9 cellular contexts compared by ENCODE assay signal in the genomic region with DNA sequence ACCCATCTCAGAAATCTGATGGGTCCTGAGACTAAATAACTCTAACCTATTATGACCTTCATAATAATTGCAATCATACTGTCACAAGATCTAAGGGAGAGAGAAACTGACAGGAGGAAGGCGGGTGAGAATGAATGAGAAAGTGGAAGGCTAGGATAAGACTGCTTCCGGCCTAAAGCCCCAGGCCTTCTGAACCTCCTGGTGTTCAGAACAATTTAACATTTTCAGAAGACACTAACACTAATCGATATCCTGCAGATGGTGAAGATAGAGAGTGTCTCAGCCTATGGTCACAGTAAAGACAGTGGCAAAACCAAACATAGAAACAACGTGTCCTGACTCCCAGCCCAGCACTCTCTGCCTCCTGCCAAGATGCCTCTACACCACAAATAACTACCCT. TPM values are rescaled to one million over a fixed set of nuclear protein-coding genes. Genes with fewer than 3 reads are reported as not detected.
DNase-seq lines count a peak whose midpoint lies in the region; ATAC-seq, FAIRE-seq and TF ChIP-seq lines count a peak whose summit lies in the region.
"Had no signal": no experiment of that assay in that cellular context is flagged by ENCODE, and none has a peak within 500 bp of the region (broad histone marks: within the 10 kb centered on the region; RNA-seq: fewer than 3 reads in every experiment).

No MANE protein-coding gene starts in this region.

- H3K4me1 Mint-ChIP-seq in activated CD4-positive, alpha-beta T cell treated with anti-CD3 and anti-CD28 coated beads, Interleukin-2, amount 10 ng/mL, durations not matched to agents 24 days and 14 days: peaks cover 24% of the 10 kb centered on the region

- H3K27ac ChIP-seq in keratinocyte (ENCODE audit: control insufficient read depth, insufficient read depth, low read length) (peak overlapping the region; percentile 98), testis (peak overlapping the region; percentile 88 to 97)

- DNase-seq in activated CD4-positive, alpha-beta T cell treated with anti-CD3 and anti-CD28 coated beads, Interleukin-2, amount 10 ng/mL, durations not matched to agents 24 days and 14 days: no peak
- DNase-seq in activated CD4-positive, alpha-beta T cell treated with anti-CD3 and anti-CD28 coated beads, Interleukin-2, amount 50 U/mL, for 48 hours: no peak
- no peak for DNase-seq in activated naive CD4-positive, alpha-beta T cell treated with anti-CD3 and anti-CD28 coated beads, Interleukin-2, amount 50 U/mL, for 72 hours (ENCODE audit: low spot score in 2 of 2)
- DNase-seq in keratinocyte (ENCODE audit: low read depth, low spot score): no peak
- no peak for DNase-seq in testis
- DNase-seq in NCI-H446 (lab: John Stamatoyannopoulos, UW): no peak
- no peak for DNase-seq in GM13977 (ENCODE audit: low spot score)
- no peak for DNase-seq in NCI-H510A (lab: John Stamatoyannopoulos, UW)
- DNase-seq: NCI-H1092 had no signal

- dilution Hi-C loops in keratinocyte (cut with MboI; ENCODE audit: extremely low pct_ligation_motif_present, low sequenced_read_pairs): no loop called here

- WGBS in testis, 2 donors: 11 to 14% methylated on average over 4 of the region's 4 CpGs

- no peak for FAIRE-seq in keratinocyte (lab: Jason Lieb, UNC)

- H3K4me1 ChIP-seq in keratinocyte (ENCODE audit: control insufficient read depth, extremely low read depth, insufficient read depth, low read length): peaks cover 12% of the 10 kb centered on the region
- H3K4me1 ChIP-seq in testis: peaks cover 14% of the 10 kb centered on the region

- peaks cover 44% of the 10 kb centered on the region for H3K79me2 ChIP-seq in keratinocyte (ENCODE audit: control insufficient read depth, insufficient read depth, low read length)

- peak overlapping the region; percentile 81 for H3K4me2 ChIP-seq in keratinocyte (ENCODE audit: control insufficient read depth, extremely low read depth, insufficient read depth, low read depth, low read length)

- H3K27ac Mint-ChIP-seq in activated CD4-positive, alpha-beta T cell treated with anti-CD3 and anti-CD28 coated beads, Interleukin-2, amount 10 ng/mL, durations not matched to agents 24 days and 14 days: peak overlapping the region; percentile 97
- peak overlapping the region; percentile 99 to 100 for H3K27ac Mint-ChIP-seq in activated naive CD4-positive, alpha-beta T cell treated with anti-CD3 and anti-CD28 coated beads, Interleukin-2, amount 50 U/mL, for 72 hours

- H3K27me3 ChIP-seq in keratinocyte (ENCODE audit: control insufficient read depth, extremely low read depth, insufficient read depth, low read length) (no peaks in the 10 kb centered on the region), testis (no peaks in the 10 kb centered on the region)

- TF ChIP-seq POLR2A in testis (IDR thresholded peaks at IDR 0.05): no peak

- intact Hi-C loops in activated CD4-positive, alpha-beta T cell treated with anti-CD3 and anti-CD28 coated beads, Interleukin-2, amount 10 ng/mL, durations not matched to agents 24 days and 14 days (cut with micrococcal nuclease): loop anchor here (5.0 kb wide), 1 partner anchor 704 kb away; no protein-coding TSS in a partner anchor
- intact Hi-C loops in testis (cut with DNase I; ENCODE audit: low total_unique reads): no loop called here

- H3K36me3 ChIP-seq in keratinocyte (ENCODE audit: control insufficient read depth in 2 of 2, extremely low read depth in 1 of 2, insufficient read depth in 2 of 2, low read length in 2 of 2): peaks cover 44 to 50% of the 10 kb centered on the region in 2 experiments
- H3K36me3 ChIP-seq in testis (ENCODE audit: low read depth, missing control alignments): peaks cover 4% of the 10 kb centered on the region

- no peaks in the 10 kb centered on the region for H3K27me3 Mint-ChIP-seq in activated CD4-positive, alpha-beta T cell treated with anti-CD3 and anti-CD28 coated beads, Interleukin-2, amount 10 ng/mL, durations not matched to agents 24 days and 14 days

- H4K20me1 ChIP-seq in keratinocyte (ENCODE audit: control insufficient read depth, extremely low read depth, insufficient read depth, low read length): peaks cover 37% of the 10 kb centered on the region

- H3K9me1 ChIP-seq in keratinocyte (ENCODE audit: control insufficient read depth, extremely low read depth, insufficient read depth, low read length): no peaks in the 10 kb centered on the region

- TF ChIP-seq CTCF in keratinocyte (optimal IDR thresholded peaks at IDR 0.05 in 1 of 3, IDR thresholded peaks at IDR 0.05 in 1 of 3, conservative IDR thresholded peaks at IDR 0.05 in 1 of 3; ENCODE audit: extremely low read depth in 1 of 3, insufficient read depth in 2 of 3, low read length in 3 of 3) (no peak), testis (IDR thresholded peaks at IDR 0.05) (no peak), GM13977 (IDR thresholded peaks at IDR 0.05; ENCODE audit: extremely low read depth, insufficient read depth, missing control alignments) (no peak)

- in situ Hi-C loops in GM13977 (cut with MboI; ENCODE audit: low pct_unique_long_range_greater_than_20kb, low sequenced_read_pairs, unreplicated experiment): no loop called here

- no peaks in the 10 kb centered on the region for H3K9me3 Mint-ChIP-seq in activated CD4-positive, alpha-beta T cell treated with anti-CD3 and anti-CD28 coated beads, Interleukin-2, amount 10 ng/mL, durations not matched to agents 24 days and 14 days
- no peaks in the 10 kb centered on the region for H3K9me3 Mint-ChIP-seq in activated naive CD4-positive, alpha-beta T cell treated with anti-CD3 and anti-CD28 coated beads, Interleukin-2, amount 50 U/mL, for 72 hours

- H3K9ac ChIP-seq in keratinocyte (ENCODE audit: control insufficient read depth, extremely low read depth, insufficient read depth, low read length): peak overlapping the region; percentile 99

- H3K9me3 ChIP-seq in keratinocyte (ENCODE audit: control insufficient read depth, low read depth, low read length): no peaks in the 10 kb centered on the region
- H3K9me3 ChIP-seq in testis: no peaks in the 10 kb centered on the region

- peaks cover 60% of the 10 kb centered on the region for H3K36me3 Mint-ChIP-seq in activated CD4-positive, alpha-beta T cell treated with anti-CD3 and anti-CD28 coated beads, Interleukin-2, amount 10 ng/mL, durations not matched to agents 24 days and 14 days (ENCODE audit: low read depth)
- H3K36me3 Mint-ChIP-seq in activated naive CD4-positive, alpha-beta T cell treated with anti-CD3 and anti-CD28 coated beads, Interleukin-2, amount 50 U/mL, for 72 hours: peaks cover 43 to 52% of the 10 kb centered on the region in 2 donors

- H3K4me3 ChIP-seq in keratinocyte (ENCODE audit: control insufficient read depth in 2 of 3, extremely low read depth in 1 of 3, insufficient read depth in 2 of 3, low read depth in 1 of 3, low read length in 3 of 3): peak overlapping the region; percentile 72 to 95 (median 85)
- peak overlapping the region; percentile 87 to 92 for H3K4me3 ChIP-seq in testis

- no peak for ATAC-seq in activated naive CD4-positive, alpha-beta T cell treated with anti-CD3 and anti-CD28 coated beads, Interleukin-2, amount 50 U/mL, for 72 hours

- no peak overlapping the region for H2AFZ ChIP-seq in keratinocyte (ENCODE audit: control insufficient read depth, low read length)

- H3K4me3 Mint-ChIP-seq in activated CD4-positive, alpha-beta T cell treated with anti-CD3 and anti-CD28 coated beads, Interleukin-2, amount 10 ng/mL, durations not matched to agents 24 days and 14 days: peak overlapping the region; percentile 93

RNA-seq across cellular contexts. Expression of a gene that starts 1.2 kb away (rescaled TPM):
- total RNA-seq in activated CD4-positive, alpha-beta T cell treated with anti-CD3 and anti-CD28 coated beads, Interleukin-2, amount 10 ng/mL, durations not matched to agents 24 days and 14 days: 2,567 and 2,587 TPM in 2 replicates
- total RNA-seq in activated naive CD4-positive, alpha-beta T cell treated with anti-CD3 and anti-CD28 coated beads, Interleukin-2, amount 50 U/mL, for 72 hours: 1,000 to 10,000 TPM; 2,876 to 3,412 TPM
- polyA plus RNA-seq in keratinocyte (3,540 to 4,624 TPM (median 3,588 TPM) in 3 replicates), testis (ENCODE audit: insufficient read depth, low read depth, low replicate concordance) (1,234 TPM)
- polyA plus RNA-seq in keratinocyte (2011; ENCODE audit: low read depth): 630 TPM
- 6,466 and 6,976 TPM in 2 replicates for polyA plus RNA-seq in keratinocyte (2011; cell fraction: cytosol; rRNA removed)
- 1,255 and 1,377 TPM in 2 replicates for polyA plus RNA-seq in keratinocyte (2011; cell fraction: nucleus; rRNA removed)
- 2,935 and 4,321 TPM in 2 replicates for polyA plus RNA-seq in keratinocyte (2012; ENCODE audit: low replicate concordance)
- polyA minus RNA-seq in keratinocyte: 778 to 1,315 TPM (median 1,196 TPM) in 3 replicates
- polyA minus RNA-seq in keratinocyte (2011; cell fraction: cytosol; rRNA and poly(A)+ RNA removed): 781 TPM
- polyA minus RNA-seq in keratinocyte (2011; cell fraction: nucleus; rRNA and poly(A)+ RNA removed): 129 and 187 TPM in 2 replicates
- 1,000 to 10,000 TPM in 1 of 2 donors, 100 to 1,000 TPM in 1; 781 to 1,273 TPM for total RNA-seq in testis

RNA-seq across cellular contexts. Expression of a gene that starts 35.6 kb away (rescaled TPM):
- total RNA-seq in activated CD4-positive, alpha-beta T cell treated with anti-CD3 and anti-CD28 coated beads, Interleukin-2, amount 10 ng/mL, durations not matched to agents 24 days and 14 days: 322 and 325 TPM in 2 replicates
- total RNA-seq in activated naive CD4-positive, alpha-beta T cell treated with anti-CD3 and anti-CD28 coated beads, Interleukin-2, amount 50 U/mL, for 72 hours: 100 to 1,000 TPM; 249 to 277 TPM
- polyA plus RNA-seq in keratinocyte (0.71 to 1.8 TPM (median 1.3 TPM) in 3 replicates), testis (ENCODE audit: insufficient read depth, low read depth, low replicate concordance) (1,318 TPM)
- polyA plus RNA-seq in keratinocyte (2011; ENCODE audit: low read depth): 0.24 TPM
- polyA plus RNA-seq in keratinocyte (2011; cell fraction: cytosol; rRNA removed): 1.1 and 1.5 TPM in 2 replicates
- polyA plus RNA-seq in keratinocyte (2011; cell fraction: nucleus; rRNA removed): 1.8 and 2.2 TPM in 2 replicates
- polyA plus RNA-seq in keratinocyte (2012; ENCODE audit: low replicate concordance): 0.52 and 2.0 TPM in 2 replicates
- polyA minus RNA-seq in keratinocyte: 0.90 to 1.9 TPM (median 0.96 TPM) in 3 replicates
- polyA minus RNA-seq in keratinocyte (2011; cell fraction: cytosol; rRNA and poly(A)+ RNA removed): not detected
- 0.32 and 2.6 TPM in 2 replicates for polyA minus RNA-seq in keratinocyte (2011; cell fraction: nucleus; rRNA and poly(A)+ RNA removed)
- 100 to 1,000 TPM; 137 to 223 TPM for total RNA-seq in testis

RNA-seq across cellular contexts. Expression of a gene that starts 59.6 kb away (rescaled TPM):
- total RNA-seq in activated CD4-positive, alpha-beta T cell treated with anti-CD3 and anti-CD28 coated beads, Interleukin-2, amount 10 ng/mL, durations not matched to agents 24 days and 14 days: 2.8 and 3.9 TPM in 2 replicates
- 1 to 10 TPM in 1 of 2 donors, under 1 TPM in 1; 0.87 to 4.5 TPM for total RNA-seq in activated naive CD4-positive, alpha-beta T cell treated with anti-CD3 and anti-CD28 coated beads, Interleukin-2, amount 50 U/mL, for 72 hours
- polyA plus RNA-seq in keratinocyte: 24.9 to 43.5 TPM (median 36.2 TPM) in 3 replicates
- 8.3 TPM for polyA plus RNA-seq in keratinocyte (2011; ENCODE audit: low read depth)
- polyA plus RNA-seq in keratinocyte (2011; cell fraction: cytosol; rRNA removed): 31.9 and 37.2 TPM in 2 replicates
- 106 and 123 TPM in 2 replicates for polyA plus RNA-seq in keratinocyte (2011; cell fraction: nucleus; rRNA removed)
- polyA plus RNA-seq in keratinocyte (2012; ENCODE audit: low replicate concordance): 21.8 and 60.7 TPM in 2 replicates
- 60.2 to 180 TPM (median 69.9 TPM) in 3 replicates for polyA minus RNA-seq in keratinocyte
- 62.7 TPM for polyA minus RNA-seq in keratinocyte (2011; cell fraction: cytosol; rRNA and poly(A)+ RNA removed)
- polyA minus RNA-seq in keratinocyte (2011; cell fraction: nucleus; rRNA and poly(A)+ RNA removed): 122 and 151 TPM in 2 replicates
- total RNA-seq in testis: 100 to 1,000 TPM; 167 to 174 TPM
- 55.0 TPM for polyA plus RNA-seq in testis (ENCODE audit: insufficient read depth, low read depth, low replicate concordance)

Comparison
In these comparisons a context has a peak if more than half of its experiments do, and no peak if none do; other contexts are left out.
1. RNA of a gene that starts 59.6 kb away (total RNA-seq): 167 to 174 TPM in testis; 0.87 to 4.5 TPM in activated naive CD4-positive, alpha-beta T cell treated with anti-CD3 and anti-CD28 coated beads, Interleukin-2, amount 50 U/mL, for 72 hours and 2.8 to 3.9 TPM in activated CD4-positive, alpha-beta T cell treated with anti-CD3 and anti-CD28 coated beads, Interleukin-2, amount 10 ng/mL, durations not matched to agents 24 days and 14 days; every median in the first group is over 10 times any median in the second.